In the genomic region with DNA sequence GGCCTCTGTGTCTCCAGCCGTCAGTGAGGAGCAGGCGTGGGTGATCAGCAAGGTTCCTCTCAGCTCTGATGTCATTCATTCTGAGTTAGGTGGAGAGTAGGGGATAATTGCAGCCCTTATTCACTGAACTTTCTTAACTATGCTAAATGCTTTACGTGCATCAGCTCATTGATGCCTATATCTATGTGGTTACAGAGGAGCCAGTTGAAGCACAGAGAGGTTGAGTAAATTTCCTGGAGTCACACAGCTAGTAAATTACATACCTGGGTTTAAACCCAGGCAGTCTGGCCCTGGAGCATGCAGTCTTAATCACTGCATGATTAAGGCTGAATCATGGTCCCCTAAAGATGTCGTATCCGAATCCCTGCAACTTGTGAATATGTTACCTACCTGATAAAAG, we compare ENCODE assay signal across 10 cellular contexts.
DNase-seq lines count a peak whose midpoint lies in the region; ATAC-seq and TF ChIP-seq lines count a peak whose summit lies in the region.
"Had no signal": no experiment of that assay in that cellular context is flagged by ENCODE, and none has a peak within 500 bp of the region (broad histone marks: within the 10 kb centered on the region; RNA-seq: fewer than 3 reads in every experiment).

No MANE protein-coding gene starts in this region.

- no peak overlapping the region for H3K27ac ChIP-seq in CD8-positive, alpha-beta memory T cell (ENCODE audit: low read depth, low read length)
- H3K27ac ChIP-seq in coronary artery = peak overlapping the region in 1 of 2 donors; percentile 84

- peaks cover 0 to 7% of the 10 kb centered on the region in 2 donors for H3K27me3 Mint-ChIP-seq in CD8-positive, alpha-beta memory T cell
- H3K27me3 Mint-ChIP-seq in activated naive CD4-positive, alpha-beta T cell treated with anti-CD3 and anti-CD28 coated beads, Interleukin-2, amount 50 U/mL, for 24 hours = no peaks in the 10 kb centered on the region
- H3K27me3 Mint-ChIP-seq in natural killer cell (ENCODE audit: low read depth in 2 of 2) = peaks cover 0 to 4% of the 10 kb centered on the region in 2 donors

- peak overlapping the region; percentile 73 to 95 (median 90) for H3K4me3 Mint-ChIP-seq in CD8-positive, alpha-beta memory T cell
- peak overlapping the region; percentile 79 for H3K4me3 Mint-ChIP-seq in activated naive CD4-positive, alpha-beta T cell treated with anti-CD3 and anti-CD28 coated beads, Interleukin-2, amount 50 U/mL, for 24 hours
- H3K4me3 Mint-ChIP-seq in natural killer cell = peak overlapping the region; percentile 60
- H3K4me3 Mint-ChIP-seq: nephron progenitor cell had no signal

- peak overlapping the region; percentile 70 for H3K4me3 ChIP-seq in CD8-positive, alpha-beta memory T cell (ENCODE audit: low read length)
- H3K4me3 ChIP-seq in coronary artery = no peak overlapping the region

- H3K4me1 ChIP-seq in CD8-positive, alpha-beta memory T cell (ENCODE audit: insufficient read depth, low read length) = peaks cover 56% of the 10 kb centered on the region

- H3K9me3 ChIP-seq in CD8-positive, alpha-beta memory T cell (ENCODE audit: low read length) = no peaks in the 10 kb centered on the region

- peaks cover 52 to 72% (median 54%) of the 10 kb centered on the region in 3 donors for H3K4me1 Mint-ChIP-seq in CD8-positive, alpha-beta memory T cell
- peaks cover 76% of the 10 kb centered on the region for H3K4me1 Mint-ChIP-seq in activated naive CD4-positive, alpha-beta T cell treated with anti-CD3 and anti-CD28 coated beads, Interleukin-2, amount 50 U/mL, for 24 hours
- H3K4me1 Mint-ChIP-seq in natural killer cell = peaks cover 78 to 90% of the 10 kb centered on the region in 2 donors

- no peak for ATAC-seq in natural killer cell
- no peak for ATAC-seq in GM21528 (IDR thresholded peaks at IDR 0.05; ENCODE audit: low FRiP score, unreplicated experiment)

- no peaks in the 10 kb centered on the region for H3K36me3 Mint-ChIP-seq in CD8-positive, alpha-beta memory T cell
- H3K36me3 Mint-ChIP-seq in activated naive CD4-positive, alpha-beta T cell treated with anti-CD3 and anti-CD28 coated beads, Interleukin-2, amount 50 U/mL, for 24 hours = peaks cover 3% of the 10 kb centered on the region
- H3K36me3 Mint-ChIP-seq in natural killer cell = no peaks in the 10 kb centered on the region

- no peak for TF ChIP-seq CTCF in natural killer cell (IDR thresholded peaks at IDR 0.05)
- TF ChIP-seq CTCF in coronary artery (IDR thresholded peaks at IDR 0.05) = no peak

- no peaks in the 10 kb centered on the region for H3K27me3 ChIP-seq in CD8-positive, alpha-beta memory T cell (ENCODE audit: insufficient read depth, low read length, poor library complexity, severe bottlenecking)

- POLR2A ChIA-PET in CD8-positive, alpha-beta memory T cell (lab: Charles Lee) = interaction anchor here (1.6 to 2.9 kb wide), 3 partner anchors 38 to 100 kb away, joined by 9 to 18 read pairs (median 13); a partner anchor contains a TSS

- no peaks in the 10 kb centered on the region for H3K36me3 ChIP-seq in CD8-positive, alpha-beta memory T cell (ENCODE audit: insufficient read depth, low read length)

- no peak for DNase-seq in CD8-positive, alpha-beta memory T cell
- DNase-seq in HK-2 (ENCODE audit: unreplicated experiment) (peak; percentile 26), natural killer cell (no peak), AG08396 (ENCODE audit: low spot score) (no peak), GM19240 (ENCODE audit: insufficient read length, low spot score) (no peak), coronary artery (ENCODE audit: low spot score) (no peak)
- DNase-seq: NCI-H2171, nephron progenitor cell had no signal

- CTCF ChIA-PET in CD8-positive, alpha-beta memory T cell (lab: Charles Lee) = interaction anchor here (0.6 to 9.4 kb wide), 16 partner anchors 10 to 236 kb away, joined by 3 to 112 read pairs (median 5); a partner anchor contains a TSS

- peak overlapping the region; percentile 92 to 98 (median 98) for H3K27ac Mint-ChIP-seq in CD8-positive, alpha-beta memory T cell
- H3K27ac Mint-ChIP-seq in activated naive CD4-positive, alpha-beta T cell treated with anti-CD3 and anti-CD28 coated beads, Interleukin-2, amount 50 U/mL, for 24 hours = peak overlapping the region; percentile 96
- peak overlapping the region; percentile 92 for H3K27ac Mint-ChIP-seq in natural killer cell
- H3K27ac Mint-ChIP-seq: nephron progenitor cell had no signal

- intact Hi-C loops in natural killer cell (cut with micrococcal nuclease) = loop anchor here (1.0 to 5.0 kb wide), 5 partner anchors 18 to 175 kb away; a partner anchor contains a TSS

- peaks cover 0 to 1% (median 0%) of the 10 kb centered on the region in 5 donors for H3K9me3 Mint-ChIP-seq in CD8-positive, alpha-beta memory T cell
- H3K9me3 Mint-ChIP-seq in activated naive CD4-positive, alpha-beta T cell treated with anti-CD3 and anti-CD28 coated beads, Interleukin-2, amount 50 U/mL, for 24 hours = no peaks in the 10 kb centered on the region
- no peaks in the 10 kb centered on the region for H3K9me3 Mint-ChIP-seq in natural killer cell
- H3K9me3 Mint-ChIP-seq: nephron progenitor cell had no signal
